ENCODE assay signal across 8 cellular contexts in the genomic region with DNA sequence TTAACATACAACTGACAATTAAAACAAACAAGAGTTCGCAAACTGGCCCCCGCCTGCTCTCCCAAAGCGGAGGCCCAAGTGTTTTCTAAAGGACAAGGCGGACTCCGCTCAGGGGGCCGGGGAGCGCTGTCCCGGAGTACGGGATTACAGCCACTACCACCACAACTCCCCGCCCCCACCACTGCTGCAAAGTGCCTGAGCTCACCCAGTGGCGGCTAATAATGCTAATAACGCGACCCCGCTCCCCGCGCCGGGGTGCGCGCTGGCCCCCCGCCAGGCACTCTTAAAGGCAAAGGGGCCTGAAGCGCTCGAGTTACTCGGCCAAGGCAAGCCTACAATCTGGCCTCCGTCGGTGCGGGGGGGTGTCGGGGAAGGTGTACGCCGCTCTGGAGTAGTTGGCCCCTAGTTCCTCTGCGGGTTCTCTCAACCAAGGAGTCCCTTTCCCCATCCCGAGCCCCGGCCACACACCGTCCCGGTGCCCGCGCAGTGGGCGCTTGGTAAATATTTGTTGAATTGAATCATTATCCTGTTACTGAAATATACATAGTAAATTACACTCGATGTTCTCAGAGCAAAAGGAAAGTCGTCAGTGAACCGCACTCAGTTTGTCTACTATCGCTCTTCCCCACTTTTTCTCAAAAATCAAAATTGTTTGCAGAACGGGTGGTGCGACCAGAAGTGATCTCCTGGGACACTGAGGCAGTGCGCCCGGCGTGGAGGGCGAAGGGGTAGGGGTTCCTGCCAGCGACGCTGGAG. TPM values are rescaled to one million over a fixed set of nuclear protein-coding genes. Genes with fewer than 3 reads are reported as not detected.
DNase-seq lines count a peak whose midpoint lies in the region; ATAC-seq and TF ChIP-seq lines count a peak whose summit lies in the region.

No MANE protein-coding gene starts in this region.

- H3K4me2 ChIP-seq in fibroblast of lung (ENCODE audit: extremely low read depth, insufficient read depth, low read length) = peak overlapping the region; percentile 92

- no peaks in the 10 kb centered on the region for H3K9me3 ChIP-seq in fibroblast of lung (ENCODE audit: control insufficient read depth, insufficient read depth, low read depth, low read length)

- H3K4me3 ChIP-seq in fibroblast of lung (replicated peaks in 1 of 4; ENCODE audit: control extremely low read depth in 1 of 4, insufficient read depth in 1 of 4, low read depth in 3 of 4, low read length in 4 of 4) = peak overlapping the region; percentile 69 to 91 (median 83)

- H3K27ac ChIP-seq in fibroblast of lung (ENCODE audit: insufficient read depth, low read length) = peak overlapping the region; percentile 89

- H3K27me3 ChIP-seq in fibroblast of lung (ENCODE audit: control insufficient read depth, insufficient read depth, low read length) = no peaks in the 10 kb centered on the region

- peaks cover 3% of the 10 kb centered on the region for H3K36me3 Mint-ChIP-seq in neural crest cell (ENCODE audit: low read depth)

- peak overlapping the region; percentile 90 for H3K4me3 Mint-ChIP-seq in neural crest cell

- no peaks in the 10 kb centered on the region for H4K20me1 ChIP-seq in fibroblast of lung (ENCODE audit: control insufficient read depth, extremely low read depth, insufficient read depth, low read length)

- peak overlapping the region; percentile 87 for H3K9ac ChIP-seq in fibroblast of lung (ENCODE audit: insufficient read depth, low read length)

- peaks cover 21% of the 10 kb centered on the region for H3K4me1 ChIP-seq in fibroblast of lung (ENCODE audit: control insufficient read depth, extremely low read depth, insufficient read depth, low read length)

- peaks cover 97% of the 10 kb centered on the region for H3K27me3 Mint-ChIP-seq in neural crest cell (ENCODE audit: low read depth)

- no peak for TF ChIP-seq CTCF in fibroblast of lung (conservative IDR thresholded peaks at IDR 0.05 in 1 of 2, IDR thresholded peaks at IDR 0.05 in 1 of 2; ENCODE audit: low read depth in 1 of 2, low read length in 2 of 2)
- TF ChIP-seq CTCF in neural crest cell (conservative IDR thresholded peaks at IDR 0.05) = no peak

- H3K4me1 Mint-ChIP-seq in neural crest cell = peaks cover 68% of the 10 kb centered on the region

- peak; percentile 4 for DNase-seq in NCI-H2196 (lab: John Stamatoyannopoulos, UW; ENCODE audit: unreplicated experiment)
- no peak for DNase-seq in NCI-H2196 treated with DMSO at 0.1 percent for 48 hours (lab: John Stamatoyannopoulos, UW; ENCODE audit: unreplicated experiment)
- DNase-seq in RPMI8226 = peak; percentile 58
- DNase-seq in fibroblast of lung (ENCODE audit: low read depth in 2 of 2) = peak; percentile 83 to 85
- DNase-seq in neural crest cell (ENCODE audit: low read depth, low spot score) = peak; percentile 24
- no peak for DNase-seq in effector CD4-positive, alpha-beta T cell

- ATAC-seq in HG03095 (IDR thresholded peaks at IDR 0.05; ENCODE audit: unreplicated experiment) (no peak), esophagus mucosa (no peak)

- peaks cover 65% of the 10 kb centered on the region for H3K79me2 ChIP-seq in fibroblast of lung (ENCODE audit: control insufficient read depth, insufficient read depth, low read length)

- no peak overlapping the region for H2AFZ ChIP-seq in fibroblast of lung (ENCODE audit: low read length)

- H3K9me3 Mint-ChIP-seq in neural crest cell = no peaks in the 10 kb centered on the region

- H3K27ac Mint-ChIP-seq in neural crest cell (ENCODE audit: unreplicated experiment) = peak overlapping the region; percentile 2

- peaks cover 5% of the 10 kb centered on the region for H3K36me3 ChIP-seq in fibroblast of lung (ENCODE audit: control insufficient read depth, insufficient read depth, low read length)

RNA-seq across cellular contexts. Expression of gene WNT5A, which starts 0.8 kb away (rescaled TPM):
- total RNA-seq in fibroblast of lung = 52.6 and 117 TPM in 2 replicates
- polyA plus RNA-seq in fibroblast of lung = 78.2 and 224 TPM in 2 replicates
- polyA plus RNA-seq in fibroblast of lung (2012) = 53.9 and 150 TPM in 2 replicates
- polyA minus RNA-seq in fibroblast of lung (ENCODE audit: low replicate concordance) = 60.8 and 154 TPM in 2 replicates
- 14.4 and 14.7 TPM in 2 replicates for total RNA-seq in neural crest cell
- 17.7 TPM for total RNA-seq in esophagus mucosa

Comparison
In these comparisons a context has a peak if more than half of its experiments do, and no peak if none do; other contexts are left out.
1. DNase-seq: peak in NCI-H2196 (single experiment), RPMI8226 (single experiment), fibroblast of lung (2 of 2) and neural crest cell (single experiment); none in NCI-H2196 treated with DMSO at 0.1 percent for 48 hours (single experiment) and effector CD4-positive, alpha-beta T cell (single experiment).